In genomic region chr19:55674841-55675660, GRCh38 we compare ENCODE assay signal across 8 cellular contexts. TPM values are rescaled to one million over a fixed set of nuclear protein-coding genes. Genes with fewer than 3 reads are reported as not detected.
DNase-seq lines count a peak whose midpoint lies in the region; ATAC-seq and TF ChIP-seq lines count a peak whose summit lies in the region.

EPN1 (plus strand) TSS chr19:55675226; CDS start chr19:55678628, 3,402 bp downstream.

- peak within 1 kb of the TSS; percentile 86 for H3K4me3 Mint-ChIP-seq in activated T-helper 17 cell treated with anti-CD3 and anti-CD28 coated beads, Interleukin-2, amount 50 U/mL, for 72 hours
- H3K4me3 Mint-ChIP-seq in naive thymus-derived CD8-positive, alpha-beta T cell = peak within 1 kb of the TSS; percentile 94 to 98 (median 96)
- peak within 1 kb of the TSS; percentile 95 to 96 for H3K4me3 Mint-ChIP-seq in stimulated activated naive B cell treated with anti-CD40 and anti-IgM and Interleukin-4, amounts not matched to agents 10 μg/mL and 1 μg/mL and 100 μg/mL, for 72 hours

- ATAC-seq in activated T-helper 17 cell treated with anti-CD3 and anti-CD28 coated beads, Interleukin-2, amount 50 U/mL, for 72 hours (replicated peaks) = peak; percentile 97
- peak; percentile 89 to 93 for ATAC-seq in naive thymus-derived CD8-positive, alpha-beta T cell
- ATAC-seq in stimulated activated naive B cell treated with anti-CD40 and anti-IgM and Interleukin-4, amounts not matched to agents 10 μg/mL and 1 μg/mL and 100 μg/mL, for 72 hours (replicated peaks) = peak; percentile 77 to 84

- POLR2A ChIA-PET in RWPE1 (lab: Yijun Ruan, JAX; ENCODE audit: low non-redundant PET) = no interaction called here
- POLR2A ChIA-PET in naive thymus-derived CD8-positive, alpha-beta T cell (lab: Charles Lee) = interaction anchor here (1.0 to 1.9 kb wide), 4 partner anchors 18 to 32 kb away, joined by 4 to 8 read pairs (median 6); partner anchors contain the start of genes U2AF2 and ZNF581

- H3K4me1 Mint-ChIP-seq in activated T-helper 17 cell treated with anti-CD3 and anti-CD28 coated beads, Interleukin-2, amount 50 U/mL, for 72 hours = peaks cover 38% of the 10 kb centered on the region
- H3K4me1 Mint-ChIP-seq in naive thymus-derived CD8-positive, alpha-beta T cell = peaks cover 42 to 81% (median 71%) of the 10 kb centered on the region in 4 donors
- peaks cover 60 to 69% of the 10 kb centered on the region in 2 donors for H3K4me1 Mint-ChIP-seq in stimulated activated naive B cell treated with anti-CD40 and anti-IgM and Interleukin-4, amounts not matched to agents 10 μg/mL and 1 μg/mL and 100 μg/mL, for 72 hours

- H3K9me3 Mint-ChIP-seq in activated T-helper 17 cell treated with anti-CD3 and anti-CD28 coated beads, Interleukin-2, amount 50 U/mL, for 72 hours = no peaks in the 10 kb centered on the region
- no peaks in the 10 kb centered on the region for H3K9me3 Mint-ChIP-seq in naive thymus-derived CD8-positive, alpha-beta T cell
- no peaks in the 10 kb centered on the region for H3K9me3 Mint-ChIP-seq in stimulated activated naive B cell treated with anti-CD40 and anti-IgM and Interleukin-4, amounts not matched to agents 10 μg/mL and 1 μg/mL and 100 μg/mL, for 72 hours

- peak within 1 kb of the TSS; percentile 86 for H3K27ac ChIP-seq in RWPE1

- H3K4me3 ChIP-seq in fibroblast of mammary gland (ENCODE audit: control insufficient read depth, low read depth, low read length) = peak within 1 kb of the TSS; percentile 72

- peak within 1 kb of the TSS; percentile 91 for H3K27ac Mint-ChIP-seq in activated T-helper 17 cell treated with anti-CD3 and anti-CD28 coated beads, Interleukin-2, amount 50 U/mL, for 72 hours
- peak within 1 kb of the TSS; percentile 89 to 99 (median 96) for H3K27ac Mint-ChIP-seq in naive thymus-derived CD8-positive, alpha-beta T cell
- H3K27ac Mint-ChIP-seq in stimulated activated naive B cell treated with anti-CD40 and anti-IgM and Interleukin-4, amounts not matched to agents 10 μg/mL and 1 μg/mL and 100 μg/mL, for 72 hours = peak within 1 kb of the TSS; percentile 97

- TF ChIP-seq CTCF in RWPE1 (conservative IDR thresholded peaks at IDR 0.05; ENCODE audit: low read depth) = no peak
- TF ChIP-seq CTCF in fibroblast of mammary gland (conservative IDR thresholded peaks at IDR 0.05; ENCODE audit: control insufficient read depth, insufficient read depth, low read depth, low read length) = no peak

- DNase-seq in Daoy (ENCODE audit: low read depth) = peak; percentile 99
- DNase-seq in H4 (ENCODE audit: low spot score) = peak; percentile 99
- DNase-seq in LoVo (ENCODE audit: low spot score) = peak; percentile 96
- peak; percentile 97 for DNase-seq in RWPE1 (ENCODE audit: low spot score)
- peak; percentile 96 for DNase-seq in fibroblast of mammary gland (ENCODE audit: low read depth)
- peak; percentile 88 to 99 (median 97) for DNase-seq in naive thymus-derived CD8-positive, alpha-beta T cell
- peak; percentile 93 for DNase-seq in stimulated activated naive B cell treated with anti-CD40 and anti-IgM and Interleukin-4, amounts not matched to agents 10 μg/mL and 1 μg/mL and 100 μg/mL, for 72 hours

- CTCF ChIA-PET in RWPE1 (lab: Yijun Ruan, JAX) = interaction anchor here (0.5 kb wide), 1 partner anchor 535 kb away, joined by 3 read pairs; no protein-coding TSS in a partner anchor

- no peaks in the 10 kb centered on the region for H3K27me3 Mint-ChIP-seq in activated T-helper 17 cell treated with anti-CD3 and anti-CD28 coated beads, Interleukin-2, amount 50 U/mL, for 72 hours
- no peaks in the 10 kb centered on the region for H3K27me3 Mint-ChIP-seq in naive thymus-derived CD8-positive, alpha-beta T cell
- no peaks in the 10 kb centered on the region for H3K27me3 Mint-ChIP-seq in stimulated activated naive B cell treated with anti-CD40 and anti-IgM and Interleukin-4, amounts not matched to agents 10 μg/mL and 1 μg/mL and 100 μg/mL, for 72 hours

- peaks cover 92% of the 10 kb centered on the region for H3K36me3 Mint-ChIP-seq in activated T-helper 17 cell treated with anti-CD3 and anti-CD28 coated beads, Interleukin-2, amount 50 U/mL, for 72 hours (ENCODE audit: low read depth)
- H3K36me3 Mint-ChIP-seq in naive thymus-derived CD8-positive, alpha-beta T cell = peaks cover 2 to 63% (median 4%) of the 10 kb centered on the region in 3 donors
- H3K36me3 Mint-ChIP-seq in stimulated activated naive B cell treated with anti-CD40 and anti-IgM and Interleukin-4, amounts not matched to agents 10 μg/mL and 1 μg/mL and 100 μg/mL, for 72 hours = peaks cover 53 to 69% of the 10 kb centered on the region in 2 donors

RNA-seq across cellular contexts. Expression of gene EPN1, which starts in this region (rescaled TPM):
- 25.3 and 26.6 TPM in 2 replicates for total RNA-seq in Daoy (2014; rRNA removed; shearing (Covaris generic))
- 43.6 and 59.6 TPM in 2 replicates for total RNA-seq in H4 (2014; rRNA removed; shearing (Covaris generic))
- total RNA-seq in activated T-helper 17 cell treated with anti-CD3 and anti-CD28 coated beads, Interleukin-2, amount 50 U/mL, for 72 hours = 10 to 100 TPM; 29.2 to 45.1 TPM
- total RNA-seq in naive thymus-derived CD8-positive, alpha-beta T cell = 10 to 100 TPM; 49.5 to 52.2 TPM
- polyA plus RNA-seq in naive thymus-derived CD8-positive, alpha-beta T cell = 10 to 100 TPM in 1 of 3 donors, 1 to 10 TPM in 2; 5.5 to 15.8 (median 7.5) TPM

Comparison
In these comparisons a context has a peak if more than half of its experiments do, and no peak if none do; other contexts are left out.
1. Peak in every context shown above with its lines: DNase-seq, ATAC-seq, H3K4me3 ChIP-seq and H3K27ac ChIP-seq.